In the genomic region with DNA sequence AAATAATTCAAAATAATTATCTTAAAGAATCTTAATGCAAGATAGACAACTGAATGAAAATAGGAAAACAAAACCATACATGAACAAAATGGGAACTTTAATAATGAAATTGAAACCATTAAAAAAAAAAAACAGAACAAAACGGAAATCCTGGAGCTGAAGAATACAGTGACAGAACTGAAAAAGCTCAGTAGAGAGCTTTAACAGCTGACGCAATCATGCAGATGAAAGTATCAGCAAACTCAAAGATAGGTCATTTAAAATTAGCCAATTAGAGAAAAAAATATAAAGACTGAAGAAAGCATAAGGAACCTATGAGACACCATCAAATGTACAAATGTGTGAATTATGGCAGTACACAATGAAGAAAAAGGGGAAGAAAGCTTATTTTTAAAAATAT, we compare ENCODE assay signal across 2 cellular contexts.
A peak's percentile ranks its signal among the peaks of the same experiment; 100 is the strongest.
TF ChIP-seq lines count a peak whose summit lies in the region.

No MANE protein-coding gene starts in this region.

TF ChIP-seq in HepG2, 621 proteins besides CTCF, POLR2A, EP300 and RAD21:
- TF ChIP-seq REPIN1 (CRISPR knock-in tag; IDR thresholded peaks at IDR 0.05; ENCODE audit: borderline replicate concordance, low read depth) (no peak), ZNF160 (CRISPR knock-in tag; IDR thresholded peaks at IDR 0.05) (peak; percentile 100)

TF ChIP-seq in K562, 482 proteins besides CTCF, POLR2A, EP300 and RAD21 (continues in another document):
- TF ChIP-seq MYNN (IDR thresholded peaks at IDR 0.05) (no peak), MYNN (CRISPR knock-in tag; IDR thresholded peaks at IDR 0.05) (no peak), ZNF717 (CRISPR knock-in tag; IDR thresholded peaks at IDR 0.05) (no peak), ARNT (IDR thresholded peaks at IDR 0.05) (0 out of 4 replicates have a peak, but pooled peaks of 1 of the 2 experiments have one; percentile 58), CREB1 (IDR thresholded peaks at IDR 0.05) (no peak), CREB1 (CRISPR knock-in tag; IDR thresholded peaks at IDR 0.05) (no peak), CBX1 (IDR thresholded peaks at IDR 0.05; ENCODE audit: low read depth) (0 out of 2 replicates have a peak, but pooled peaks have one; percentile 49), NBN (IDR thresholded peaks at IDR 0.05; ENCODE audit: low read depth) (peak; percentile 62; the same call in 1 of the 2 replicates), ZC3H8 (IDR thresholded peaks at IDR 0.05) (peak; percentile 36; the same call in 1 of the 2 replicates), ZNF77 (CRISPR knock-in tag; IDR thresholded peaks at IDR 0.05) (no peak), CEBPB (tag; IDR thresholded peaks at IDR 0.05) (peak; percentile 83), HEY1 (CRISPR knock-in tag; IDR thresholded peaks at IDR 0.05; ENCODE audit: borderline replicate concordance) (no peak), HDGF (IDR thresholded peaks at IDR 0.05) (no peak), NUFIP1 (IDR thresholded peaks at IDR 0.05; ENCODE audit: partially characterized antibody) (no peak), POLR2AphosphoS5 (IDR thresholded peaks at IDR 0.05; ENCODE audit: control insufficient read depth, insufficient read depth, low read depth, low read length) (no peak), KLF1 (tag; IDR thresholded peaks at IDR 0.05) (no peak), SPI1 (IDR thresholded peaks at IDR 0.05; ENCODE audit: borderline replicate concordance, low read depth, low read length) (no peak), RB1 (IDR thresholded peaks at IDR 0.05; ENCODE audit: low read depth) (no peak), PRMT5 (CRISPR knock-in tag; IDR thresholded peaks at IDR 0.05) (no peak), RBM39 (optimal IDR thresholded peaks at IDR 0.05; ENCODE audit: low read depth, low read length) (no peak), FOXM1 (IDR thresholded peaks at IDR 0.05; ENCODE audit: low read depth) (no peak), FOXM1 (CRISPR knock-in tag; IDR thresholded peaks at IDR 0.05; ENCODE audit: low read depth) (no peak), ELF2 (CRISPR knock-in tag; IDR thresholded peaks at IDR 0.05) (no peak), ZKSCAN8 (CRISPR knock-in tag; IDR thresholded peaks at IDR 0.05) (no peak), PHTF2 (CRISPR knock-in tag; IDR thresholded peaks at IDR 0.05) (no peak), ZEB2 (IDR thresholded peaks at IDR 0.05) (peak; percentile 70), POLR2G (IDR thresholded peaks at IDR 0.05; ENCODE audit: low read depth, low read length) (no peak), ZNF384 (IDR thresholded peaks at IDR 0.05; ENCODE audit: low read depth, low read length) (0 out of 2 replicates have a peak, but pooled peaks have one; percentile 54), CREM (IDR thresholded peaks at IDR 0.05; ENCODE audit: low read depth) (no peak), EHMT2 (IDR thresholded peaks at IDR 0.05) (no peak), PTBP1 (IDR thresholded peaks at IDR 0.05; ENCODE audit: low read depth, low read length) (no peak), ZFP36 (IDR thresholded peaks at IDR 0.05; ENCODE audit: low read depth, low read length, partially characterized antibody) (no peak), HDAC2 (IDR thresholded peaks at IDR 0.05) (no peak), TARDBP (IDR thresholded peaks at IDR 0.05) (no peak), NFE2 (IDR thresholded peaks at IDR 0.05; ENCODE audit: low read depth) (no peak), ZFP1 (CRISPR knock-in tag; IDR thresholded peaks at IDR 0.05) (no peak), MED1 (CRISPR knock-in tag; IDR thresholded peaks at IDR 0.05; ENCODE audit: borderline replicate concordance) (no peak), ZNF551 (CRISPR knock-in tag; IDR thresholded peaks at IDR 0.05) (no peak), ZSCAN29 (IDR thresholded peaks at IDR 0.05) (no peak), CC2D1A (IDR thresholded peaks at IDR 0.05) (0 out of 2 replicates have a peak, but pooled peaks have one; percentile 17), STAG1 (CRISPR knock-in tag; IDR thresholded peaks at IDR 0.05; ENCODE audit: borderline replicate concordance) (no peak), JUNB (CRISPR knock-in tag; conservative IDR thresholded peaks at IDR 0.05) (no peak), ATF1 (CRISPR knock-in tag; IDR thresholded peaks at IDR 0.05) (no peak), ATF1 (tag; IDR thresholded peaks at IDR 0.05) (no peak)
- TF ChIP-seq, protein P1, sequence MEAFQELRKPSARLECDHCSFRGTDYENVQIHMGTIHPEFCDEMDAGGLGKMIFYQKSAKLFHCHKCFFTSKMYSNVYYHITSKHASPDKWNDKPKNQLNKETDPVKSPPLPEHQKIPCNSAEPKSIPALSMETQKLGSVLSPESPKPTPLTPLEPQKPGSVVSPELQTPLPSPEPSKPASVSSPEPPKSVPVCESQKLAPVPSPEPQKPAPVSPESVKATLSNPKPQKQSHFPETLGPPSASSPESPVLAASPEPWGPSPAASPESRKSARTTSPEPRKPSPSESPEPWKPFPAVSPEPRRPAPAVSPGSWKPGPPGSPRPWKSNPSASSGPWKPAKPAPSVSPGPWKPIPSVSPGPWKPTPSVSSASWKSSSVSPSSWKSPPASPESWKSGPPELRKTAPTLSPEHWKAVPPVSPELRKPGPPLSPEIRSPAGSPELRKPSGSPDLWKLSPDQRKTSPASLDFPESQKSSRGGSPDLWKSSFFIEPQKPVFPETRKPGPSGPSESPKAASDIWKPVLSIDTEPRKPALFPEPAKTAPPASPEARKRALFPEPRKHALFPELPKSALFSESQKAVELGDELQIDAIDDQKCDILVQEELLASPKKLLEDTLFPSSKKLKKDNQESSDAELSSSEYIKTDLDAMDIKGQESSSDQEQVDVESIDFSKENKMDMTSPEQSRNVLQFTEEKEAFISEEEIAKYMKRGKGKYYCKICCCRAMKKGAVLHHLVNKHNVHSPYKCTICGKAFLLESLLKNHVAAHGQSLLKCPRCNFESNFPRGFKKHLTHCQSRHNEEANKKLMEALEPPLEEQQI (IDR thresholded peaks at IDR 0.05): no peak
- TF ChIP-seq, protein P2, sequence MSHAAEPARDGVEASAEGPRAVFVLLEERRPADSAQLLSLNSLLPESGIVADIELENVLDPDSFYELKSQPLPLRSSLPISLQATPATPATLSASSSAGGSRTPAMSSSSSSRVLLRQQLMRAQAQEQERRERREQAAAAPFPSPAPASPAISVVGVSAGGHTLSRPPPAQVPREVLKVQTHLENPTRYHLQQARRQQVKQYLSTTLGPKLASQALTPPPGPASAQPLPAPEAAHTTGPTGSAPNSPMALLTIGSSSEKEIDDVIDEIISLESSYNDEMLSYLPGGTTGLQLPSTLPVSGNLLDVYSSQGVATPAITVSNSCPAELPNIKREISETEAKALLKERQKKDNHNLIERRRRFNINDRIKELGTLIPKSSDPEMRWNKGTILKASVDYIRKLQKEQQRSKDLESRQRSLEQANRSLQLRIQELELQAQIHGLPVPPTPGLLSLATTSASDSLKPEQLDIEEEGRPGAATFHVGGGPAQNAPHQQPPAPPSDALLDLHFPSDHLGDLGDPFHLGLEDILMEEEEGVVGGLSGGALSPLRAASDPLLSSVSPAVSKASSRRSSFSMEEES (CRISPR knock-in tag; IDR thresholded peaks at IDR 0.05): no peak
- TF ChIP-seq, protein P3, sequence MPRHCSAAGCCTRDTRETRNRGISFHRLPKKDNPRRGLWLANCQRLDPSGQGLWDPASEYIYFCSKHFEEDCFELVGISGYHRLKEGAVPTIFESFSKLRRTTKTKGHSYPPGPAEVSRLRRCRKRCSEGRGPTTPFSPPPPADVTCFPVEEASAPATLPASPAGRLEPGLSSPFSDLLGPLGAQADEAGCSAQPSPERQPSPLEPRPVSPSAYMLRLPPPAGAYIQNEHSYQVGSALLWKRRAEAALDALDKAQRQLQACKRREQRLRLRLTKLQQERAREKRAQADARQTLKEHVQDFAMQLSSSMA (CRISPR knock-in tag; IDR thresholded peaks at IDR 0.05): no peak
- TF ChIP-seq, protein P4, sequence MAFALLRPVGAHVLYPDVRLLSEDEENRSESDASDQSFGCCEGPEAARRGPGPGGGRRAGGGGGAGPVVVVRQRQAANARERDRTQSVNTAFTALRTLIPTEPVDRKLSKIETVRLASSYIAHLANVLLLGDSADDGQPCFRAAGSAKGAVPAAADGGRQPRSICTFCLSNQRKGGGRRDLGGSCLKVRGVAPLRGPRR (CRISPR knock-in tag; IDR thresholded peaks at IDR 0.05): no peak
- TF ChIP-seq, protein P5, sequence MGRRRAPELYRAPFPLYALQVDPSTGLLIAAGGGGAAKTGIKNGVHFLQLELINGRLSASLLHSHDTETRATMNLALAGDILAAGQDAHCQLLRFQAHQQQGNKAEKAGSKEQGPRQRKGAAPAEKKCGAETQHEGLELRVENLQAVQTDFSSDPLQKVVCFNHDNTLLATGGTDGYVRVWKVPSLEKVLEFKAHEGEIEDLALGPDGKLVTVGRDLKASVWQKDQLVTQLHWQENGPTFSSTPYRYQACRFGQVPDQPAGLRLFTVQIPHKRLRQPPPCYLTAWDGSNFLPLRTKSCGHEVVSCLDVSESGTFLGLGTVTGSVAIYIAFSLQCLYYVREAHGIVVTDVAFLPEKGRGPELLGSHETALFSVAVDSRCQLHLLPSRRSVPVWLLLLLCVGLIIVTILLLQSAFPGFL (CRISPR knock-in tag; IDR thresholded peaks at IDR 0.05): no peak
- TF ChIP-seq, protein P6, sequence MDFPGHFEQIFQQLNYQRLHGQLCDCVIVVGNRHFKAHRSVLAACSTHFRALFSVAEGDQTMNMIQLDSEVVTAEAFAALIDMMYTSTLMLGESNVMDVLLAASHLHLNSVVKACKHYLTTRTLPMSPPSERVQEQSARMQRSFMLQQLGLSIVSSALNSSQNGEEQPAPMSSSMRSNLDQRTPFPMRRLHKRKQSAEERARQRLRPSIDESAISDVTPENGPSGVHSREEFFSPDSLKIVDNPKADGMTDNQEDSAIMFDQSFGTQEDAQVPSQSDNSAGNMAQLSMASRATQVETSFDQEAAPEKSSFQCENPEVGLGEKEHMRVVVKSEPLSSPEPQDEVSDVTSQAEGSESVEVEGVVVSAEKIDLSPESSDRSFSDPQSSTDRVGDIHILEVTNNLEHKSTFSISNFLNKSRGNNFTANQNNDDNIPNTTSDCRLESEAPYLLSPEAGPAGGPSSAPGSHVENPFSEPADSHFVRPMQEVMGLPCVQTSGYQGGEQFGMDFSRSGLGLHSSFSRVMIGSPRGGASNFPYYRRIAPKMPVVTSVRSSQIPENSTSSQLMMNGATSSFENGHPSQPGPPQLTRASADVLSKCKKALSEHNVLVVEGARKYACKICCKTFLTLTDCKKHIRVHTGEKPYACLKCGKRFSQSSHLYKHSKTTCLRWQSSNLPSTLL (IDR thresholded peaks at IDR 0.05): no peak
- TF ChIP-seq, protein P7, sequence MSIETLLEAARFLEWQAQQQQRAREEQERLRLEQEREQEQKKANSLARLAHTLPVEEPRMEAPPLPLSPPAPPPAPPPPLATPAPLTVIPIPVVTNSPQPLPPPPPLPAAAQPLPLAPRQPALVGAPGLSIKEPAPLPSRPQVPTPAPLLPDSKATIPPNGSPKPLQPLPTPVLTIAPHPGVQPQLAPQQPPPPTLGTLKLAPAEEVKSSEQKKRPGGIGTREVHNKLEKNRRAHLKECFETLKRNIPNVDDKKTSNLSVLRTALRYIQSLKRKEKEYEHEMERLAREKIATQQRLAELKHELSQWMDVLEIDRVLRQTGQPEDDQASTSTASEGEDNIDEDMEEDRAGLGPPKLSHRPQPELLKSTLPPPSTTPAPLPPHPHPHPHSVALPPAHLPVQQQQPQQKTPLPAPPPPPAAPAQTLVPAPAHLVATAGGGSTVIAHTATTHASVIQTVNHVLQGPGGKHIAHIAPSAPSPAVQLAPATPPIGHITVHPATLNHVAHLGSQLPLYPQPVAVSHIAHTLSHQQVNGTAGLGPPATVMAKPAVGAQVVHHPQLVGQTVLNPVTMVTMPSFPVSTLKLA (conservative IDR thresholded peaks at IDR 0.05): no peak
- TF ChIP-seq, protein P8, sequence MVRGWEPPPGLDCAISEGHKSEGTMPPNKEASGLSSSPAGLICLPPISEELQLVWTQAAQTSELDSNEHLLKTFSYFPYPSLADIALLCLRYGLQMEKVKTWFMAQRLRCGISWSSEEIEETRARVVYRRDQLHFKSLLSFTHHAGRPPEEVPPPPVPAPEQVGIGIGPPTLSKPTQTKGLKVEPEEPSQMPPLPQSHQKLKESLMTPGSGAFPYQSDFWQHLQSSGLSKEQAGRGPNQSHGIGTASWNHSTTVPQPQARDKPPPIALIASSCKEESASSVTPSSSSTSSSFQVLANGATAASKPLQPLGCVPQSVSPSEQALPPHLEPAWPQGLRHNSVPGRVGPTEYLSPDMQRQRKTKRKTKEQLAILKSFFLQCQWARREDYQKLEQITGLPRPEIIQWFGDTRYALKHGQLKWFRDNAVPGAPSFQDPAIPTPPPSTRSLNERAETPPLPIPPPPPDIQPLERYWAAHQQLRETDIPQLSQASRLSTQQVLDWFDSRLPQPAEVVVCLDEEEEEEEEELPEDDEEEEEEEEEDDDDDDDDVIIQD (CRISPR knock-in tag; IDR thresholded peaks at IDR 0.05): no peak
- TF ChIP-seq, protein P9, sequence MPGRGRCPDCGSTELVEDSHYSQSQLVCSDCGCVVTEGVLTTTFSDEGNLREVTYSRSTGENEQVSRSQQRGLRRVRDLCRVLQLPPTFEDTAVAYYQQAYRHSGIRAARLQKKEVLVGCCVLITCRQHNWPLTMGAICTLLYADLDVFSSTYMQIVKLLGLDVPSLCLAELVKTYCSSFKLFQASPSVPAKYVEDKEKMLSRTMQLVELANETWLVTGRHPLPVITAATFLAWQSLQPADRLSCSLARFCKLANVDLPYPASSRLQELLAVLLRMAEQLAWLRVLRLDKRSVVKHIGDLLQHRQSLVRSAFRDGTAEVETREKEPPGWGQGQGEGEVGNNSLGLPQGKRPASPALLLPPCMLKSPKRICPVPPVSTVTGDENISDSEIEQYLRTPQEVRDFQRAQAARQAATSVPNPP (IDR thresholded peaks at IDR 0.05; ENCODE audit: borderline replicate concordance, insufficient read depth, insufficient read length): no peak
- TF ChIP-seq, protein P10, sequence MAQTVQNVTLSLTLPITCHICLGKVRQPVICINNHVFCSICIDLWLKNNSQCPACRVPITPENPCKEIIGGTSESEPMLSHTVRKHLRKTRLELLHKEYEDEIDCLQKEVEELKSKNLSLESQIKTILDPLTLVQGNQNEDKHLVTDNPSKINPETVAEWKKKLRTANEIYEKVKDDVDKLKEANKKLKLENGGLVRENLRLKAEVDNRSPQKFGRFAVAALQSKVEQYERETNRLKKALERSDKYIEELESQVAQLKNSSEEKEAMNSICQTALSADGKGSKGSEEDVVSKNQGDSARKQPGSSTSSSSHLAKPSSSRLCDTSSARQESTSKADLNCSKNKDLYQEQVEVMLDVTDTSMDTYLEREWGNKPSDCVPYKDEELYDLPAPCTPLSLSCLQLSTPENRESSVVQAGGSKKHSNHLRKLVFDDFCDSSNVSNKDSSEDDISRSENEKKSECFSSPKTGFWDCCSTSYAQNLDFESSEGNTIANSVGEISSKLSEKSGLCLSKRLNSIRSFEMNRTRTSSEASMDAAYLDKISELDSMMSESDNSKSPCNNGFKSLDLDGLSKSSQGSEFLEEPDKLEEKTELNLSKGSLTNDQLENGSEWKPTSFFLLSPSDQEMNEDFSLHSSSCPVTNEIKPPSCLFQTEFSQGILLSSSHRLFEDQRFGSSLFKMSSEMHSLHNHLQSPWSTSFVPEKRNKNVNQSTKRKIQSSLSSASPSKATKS (CRISPR knock-in tag; IDR thresholded peaks at IDR 0.05): no peak
- TF ChIP-seq, protein P11, sequence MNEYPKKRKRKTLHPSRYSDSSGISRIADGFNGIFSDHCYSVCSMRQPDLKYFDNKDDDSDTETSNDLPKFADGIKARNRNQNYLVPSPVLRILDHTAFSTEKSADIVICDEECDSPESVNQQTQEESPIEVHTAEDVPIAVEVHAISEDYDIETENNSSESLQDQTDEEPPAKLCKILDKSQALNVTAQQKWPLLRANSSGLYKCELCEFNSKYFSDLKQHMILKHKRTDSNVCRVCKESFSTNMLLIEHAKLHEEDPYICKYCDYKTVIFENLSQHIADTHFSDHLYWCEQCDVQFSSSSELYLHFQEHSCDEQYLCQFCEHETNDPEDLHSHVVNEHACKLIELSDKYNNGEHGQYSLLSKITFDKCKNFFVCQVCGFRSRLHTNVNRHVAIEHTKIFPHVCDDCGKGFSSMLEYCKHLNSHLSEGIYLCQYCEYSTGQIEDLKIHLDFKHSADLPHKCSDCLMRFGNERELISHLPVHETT (CRISPR knock-in tag; conservative IDR thresholded peaks at IDR 0.05 in 1 of 2, IDR thresholded peaks at IDR 0.05 in 1 of 2): no peak
